ENCODE assay signal across 12 cellular contexts in the genomic region with DNA sequence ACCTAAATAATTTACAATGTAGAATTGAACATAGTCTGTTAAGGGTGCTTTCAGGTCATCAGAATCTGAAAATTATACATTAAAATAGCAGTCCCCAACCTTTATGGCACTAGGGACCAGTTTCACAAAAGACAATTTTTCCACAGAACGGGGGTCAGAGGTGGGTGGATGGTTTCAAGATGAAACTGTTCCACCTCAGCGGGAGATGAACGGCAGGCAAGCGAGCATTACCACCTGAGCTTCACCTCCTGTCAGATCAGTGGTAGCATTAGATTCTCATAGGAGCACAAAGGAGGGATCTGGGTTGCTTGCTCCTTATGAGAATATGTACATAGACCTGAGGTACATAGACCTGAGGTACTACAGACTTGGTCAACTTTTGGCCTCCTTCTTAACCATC. TPM values are rescaled to one million over a fixed set of nuclear protein-coding genes. Genes with fewer than 3 reads are reported as not detected.
DNase-seq lines count a peak whose midpoint lies in the region; ATAC-seq and TF ChIP-seq lines count a peak whose summit lies in the region.
"Had no signal": no experiment of that assay in that cellular context is flagged by ENCODE, and none has a peak within 500 bp of the region (broad histone marks: within the 10 kb centered on the region; RNA-seq: fewer than 3 reads in every experiment).

No MANE protein-coding gene starts in this region.

- no TSS peak for BruUV-seq in Caco-2 (replicated peaks; lab: Mats Ljungman, UMichigan)

- no peaks in the 10 kb centered on the region for H3K27me3 ChIP-seq in right lobe of liver
- no peaks in the 10 kb centered on the region for H3K27me3 ChIP-seq in Caco-2 (replicated peaks; ENCODE audit: control insufficient read depth, insufficient read depth, low read length)
- H3K27me3 ChIP-seq: right atrium auricular region had no signal

- TF ChIP-seq POLR2A in right lobe of liver (IDR thresholded peaks at IDR 0.05), result no peak

- H3K27ac Mint-ChIP-seq in Caco-2 (ENCODE audit: unreplicated experiment), result no peak overlapping the region

- TF ChIP-seq CTCF in right lobe of liver (IDR thresholded peaks at IDR 0.05) (no peak), Caco-2 (IDR thresholded peaks at IDR 0.05; ENCODE audit: insufficient read depth in 1 of 2, low read depth in 1 of 2, low read length in 1 of 2, severe bottlenecking in 1 of 2, unreplicated experiment in 1 of 2) (no peak)

- no peak overlapping the region for H3K27ac ChIP-seq in right lobe of liver
- H3K27ac ChIP-seq: HL-60, right atrium auricular region had no signal

- peak; percentile 67 for ATAC-seq in GM18858 (IDR thresholded peaks at IDR 0.05; ENCODE audit: unreplicated experiment)
- peak; percentile 58 for ATAC-seq in GM21367 (IDR thresholded peaks at IDR 0.05; ENCODE audit: unreplicated experiment)
- ATAC-seq in HG03342 (IDR thresholded peaks at IDR 0.05; ENCODE audit: unreplicated experiment), result peak; percentile 50
- ATAC-seq in right lobe of liver, result no peak
- ATAC-seq: GM23338 had no signal

- H3K4me1 Mint-ChIP-seq in Caco-2 (ENCODE audit: low read depth, unreplicated experiment), result no peaks in the 10 kb centered on the region

- H3K36me3 Mint-ChIP-seq in Caco-2 (ENCODE audit: insufficient read depth, unreplicated experiment), result peaks cover 5% of the 10 kb centered on the region

- H3K9me3 ChIP-seq in right lobe of liver (no peaks in the 10 kb centered on the region), Caco-2 (no peaks in the 10 kb centered on the region)
- H3K9me3 ChIP-seq: right atrium auricular region had no signal

- H3K4me3 ChIP-seq in right lobe of liver (no peak overlapping the region), Caco-2 (ENCODE audit: low read depth, low read length) (no peak overlapping the region)
- H3K4me3 ChIP-seq: GM23338, right atrium auricular region had no signal

- 74% methylated on average over 4 of the region's 4 CpGs for WGBS in right lobe of liver (ENCODE audit: insufficient coverage, low coverage, low lambda C conversion rate, missing lambda C conversion rate)

- POLR2A ChIA-PET in Caco-2 (lab: Charles Lee), result no interaction called here

- intact Hi-C loops in right lobe of liver (cut with DNase I) (no loop called here), Caco-2 (cut with micrococcal nuclease; ENCODE audit: unreplicated experiment) (no loop called here)

- no peaks in the 10 kb centered on the region for H3K4me1 ChIP-seq in right lobe of liver
- H3K4me1 ChIP-seq in Caco-2, result no peaks in the 10 kb centered on the region
- H3K4me1 ChIP-seq: right atrium auricular region had no signal

- no peak overlapping the region for H3K4me3 Mint-ChIP-seq in Caco-2 (ENCODE audit: unreplicated experiment)
- H3K4me3 Mint-ChIP-seq: GM23338 had no signal

- CTCF ChIA-PET in Caco-2 (lab: Charles Lee), result interaction anchor here (0.6 kb wide), 1 partner anchor 75 kb away, joined by 3 read pairs; no protein-coding TSS in a partner anchor

- H3K36me3 ChIP-seq in right lobe of liver, result no peaks in the 10 kb centered on the region
- no peaks in the 10 kb centered on the region for H3K36me3 ChIP-seq in Caco-2 (ENCODE audit: control insufficient read depth, insufficient read depth, low read length)
- H3K36me3 ChIP-seq: right atrium auricular region had no signal

- peak; percentile 12 for DNase-seq in stimulated activated CD4-positive, alpha-beta T cell treated with anti-CD3 and anti-CD28 coated beads, Interleukin-4, amount 100 ng/mL, for 1 hour
- DNase-seq in right lobe of liver (no peak), DMS79 treated with DMSO at 0.1 percent for 48 hours (lab: John Stamatoyannopoulos, UW) (no peak), Caco-2 (no peak)
- no peak for DNase-seq in activated effector memory CD4-positive, alpha-beta T cell treated with Interleukin-2 at 50 U/mL for 16 hours
- DNase-seq: activated gamma-delta T cell had no signal

- no peaks in the 10 kb centered on the region for H3K27me3 Mint-ChIP-seq in Caco-2 (ENCODE audit: insufficient read depth, unreplicated experiment)

- H3K9me3 Mint-ChIP-seq in Caco-2 (ENCODE audit: unreplicated experiment), result peaks cover 7% of the 10 kb centered on the region
- H3K9me3 Mint-ChIP-seq: GM23338 had no signal

RNA-seq across cellular contexts. Expression of a gene that starts 29.0 kb away (rescaled TPM):
- total RNA-seq in right lobe of liver (10 to 100 TPM; 18.9 to 48.1 (median 24.5) TPM), Caco-2 (2022) (53.2 and 65.8 TPM in 2 replicates)

Comparison
In these comparisons a context has a peak if more than half of its experiments do, and no peak if none do; other contexts are left out.
1. ATAC-seq: peak in GM18858 (single experiment), GM21367 (single experiment) and HG03342 (single experiment); none in right lobe of liver (0 of 4).